ENCODE assay signal across 21 cellular contexts in genomic region chr4:4472344-4472958, GRCh38.
A peak's percentile ranks its signal among the peaks of the same experiment; 100 is the strongest.
DNase-seq lines count a peak whose midpoint lies in the region; ATAC-seq, FAIRE-seq and TF ChIP-seq lines count a peak whose summit lies in the region.
"Had no signal": no experiment of that assay in that cellular context is flagged by ENCODE, and none has a peak within 500 bp of the region (broad histone marks: within the 10 kb centered on the region; RNA-seq: fewer than 3 reads in every experiment).

No MANE protein-coding gene starts in this region.

- no peaks in the 10 kb centered on the region for H3K4me1 ChIP-seq in mammary epithelial cell (ENCODE audit: insufficient read depth, low read length)
- H3K4me1 ChIP-seq in K562 (replicated peaks in 1 of 2; ENCODE audit: control insufficient read depth in 2 of 2, insufficient read depth in 2 of 2, low read length in 2 of 2), result no peaks in the 10 kb centered on the region

- H3K4me3 Mint-ChIP-seq in MCF 10A (ENCODE audit: unreplicated experiment), result no peak overlapping the region
- H3K4me3 Mint-ChIP-seq: CD4-positive, alpha-beta T cell; H9 had no signal

- BruUV-seq in MCF 10A (replicated peaks; lab: Mats Ljungman, UMichigan) (no TSS peak), mammary epithelial cell (replicated peaks; lab: Mats Ljungman, UMichigan) (no TSS peak), K562 (replicated peaks; lab: Mats Ljungman, UMichigan) (no TSS peak)

- in situ Hi-C loops in mammary epithelial cell (cut with MboI; ENCODE audit: low sequenced_read_pairs in 2 of 2) (no loop called here), K562 (cut with MboI) (no loop called here)

- H3K27ac ChIP-seq in mammary epithelial cell (ENCODE audit: insufficient read depth, low read depth, low read length) (no peak overlapping the region), K562 (ENCODE audit: extremely low read depth, low read depth, low read length) (no peak overlapping the region)
- H3K27ac ChIP-seq: 22Rv1; BLaER1 treated with 17β-estradiol and CSF1 and Interleukin-3, amounts not matched to agents 10 nM and 100 nM had no signal

- H3K27me3 Mint-ChIP-seq in MCF 10A (ENCODE audit: insufficient read depth, unreplicated experiment), result no peaks in the 10 kb centered on the region
- H3K27me3 Mint-ChIP-seq: CD4-positive, alpha-beta T cell had no signal

- TF ChIP-seq RAD21 in K562 (CRISPR knock-in tag; conservative IDR thresholded peaks at IDR 0.05 in 1 of 2, IDR thresholded peaks at IDR 0.05 in 1 of 2), result no peak

- CTCF ChIA-PET in MCF 10A (lab: Yijun Ruan, JAX), result interaction anchor here (1.0 to 1.2 kb wide), 3 partner anchors 16 to 47 kb away, joined by 4 read pairs; no protein-coding TSS in a partner anchor
- CTCF ChIA-PET in mammary epithelial cell (lab: Charles Lee; ENCODE audit: low non-redundant PET), result no interaction called here
- CTCF ChIA-PET in K562 (lab: Yijun Ruan, JAX; ENCODE audit: low intra/inter-chr PET ratio), result no interaction called here

- TF ChIP-seq EP300 in K562 (IDR thresholded peaks at IDR 0.05; ENCODE audit: low read length), result no peak

- peak; percentile 11 for FAIRE-seq in K562 (lab: Jason Lieb, UNC)

- DNase-seq in MCF 10A (ENCODE audit: unreplicated experiment) (no peak), mammary epithelial cell (no peak), K562 (ENCODE audit: extremely low read depth in 1 of 4, low spot score in 3 of 4) (no peak), foreskin melanocyte (peak; percentile 15), AG08396 (ENCODE audit: low spot score) (no peak), SKM-1 (lab: John Stamatoyannopoulos, UW; ENCODE audit: unreplicated experiment) (no peak)
- DNase-seq in activated CD4-positive, alpha-beta T cell treated with anti-CD3 and anti-CD28 coated beads for 4 hours, result no peak
- DNase-seq: CD4-positive, alpha-beta T cell; COR-L47; DMS53; H9; Kasumi-1; MG63; NCI-H1105 treated with DMSO at 0.1 percent for 48 hours; NCI-H2029; NCI-H446 treated with DMSO at 0.1 percent for 48 hours; NCI-H526; RPMI8226; SHP77 had no signal

- H3K79me2 ChIP-seq in mammary epithelial cell (ENCODE audit: insufficient read depth, low read length), result peaks cover 23% of the 10 kb centered on the region
- H3K79me2 ChIP-seq in K562 (ENCODE audit: control insufficient read depth, insufficient read depth, low read length), result no peaks in the 10 kb centered on the region

- H3K4me1 Mint-ChIP-seq in MCF 10A (ENCODE audit: insufficient read depth, unreplicated experiment), result peaks cover 24% of the 10 kb centered on the region

- no peak for TF ChIP-seq POLR2A in K562 (conservative IDR thresholded peaks at IDR 0.05)

- peaks cover 3% of the 10 kb centered on the region for H4K20me1 ChIP-seq in mammary epithelial cell (ENCODE audit: insufficient read depth, low read length)
- H4K20me1 ChIP-seq in K562 (replicated peaks; ENCODE audit: control insufficient read depth, insufficient read depth, low read length), result peaks cover 14% of the 10 kb centered on the region

- H3K4me3 ChIP-seq in mammary epithelial cell (replicated peaks in 1 of 3; ENCODE audit: insufficient read depth in 1 of 3, low read depth in 2 of 3, low read length in 3 of 3) (no peak overlapping the region), K562 (no peak overlapping the region)
- H3K4me3 ChIP-seq: BLaER1 treated with 17β-estradiol and CSF1 and Interleukin-3, amounts not matched to agents 10 nM and 100 nM; MG63 had no signal

- H3K9ac ChIP-seq in mammary epithelial cell (ENCODE audit: insufficient read depth, low read length), result no peak overlapping the region
- H3K9ac ChIP-seq in K562 (ENCODE audit: insufficient read depth in 1 of 2, low read depth in 2 of 2, low read length in 2 of 2), result no peak overlapping the region
- H3K9ac ChIP-seq: BLaER1 treated with 17β-estradiol and CSF1 and Interleukin-3, amounts not matched to agents 10 nM and 100 nM had no signal

- no peaks in the 10 kb centered on the region for H3K9me1 ChIP-seq in K562 (ENCODE audit: control insufficient read depth, insufficient read depth, low read length)

- H3K27me3 ChIP-seq in mammary epithelial cell (ENCODE audit: insufficient read depth, low read length), result no peaks in the 10 kb centered on the region
- no peaks in the 10 kb centered on the region for H3K27me3 ChIP-seq in K562 (ENCODE audit: control insufficient read depth in 2 of 2, insufficient read depth in 2 of 2, low read length in 2 of 2)
- H3K27me3 ChIP-seq: BLaER1 treated with 17β-estradiol and CSF1 and Interleukin-3, amounts not matched to agents 10 nM and 100 nM; MG63 had no signal

- ATAC-seq in K562, result no peak

- no peak overlapping the region for H2AFZ ChIP-seq in mammary epithelial cell (ENCODE audit: low read depth, low read length)
- H2AFZ ChIP-seq in K562 (ENCODE audit: low read depth, low read length), result no peak overlapping the region

- peaks cover 6% of the 10 kb centered on the region for H3K36me3 ChIP-seq in mammary epithelial cell (ENCODE audit: insufficient read depth, low read length)
- H3K36me3 ChIP-seq in K562 (ENCODE audit: control insufficient read depth, insufficient read depth, low read length), result peaks cover 30% of the 10 kb centered on the region; the same call in 2 of the 3 replicates

- H3K4me2 ChIP-seq in mammary epithelial cell (ENCODE audit: insufficient read depth, low read depth, low read length), result no peak overlapping the region
- no peak overlapping the region for H3K4me2 ChIP-seq in K562 (ENCODE audit: insufficient read depth, low read length)
- H3K4me2 ChIP-seq: BLaER1 treated with 17β-estradiol and CSF1 and Interleukin-3, amounts not matched to agents 10 nM and 100 nM had no signal

- H3K36me3 Mint-ChIP-seq in MCF 10A (ENCODE audit: insufficient read depth, unreplicated experiment), result peaks cover 14% of the 10 kb centered on the region

- H3K9me3 ChIP-seq in mammary epithelial cell (replicated peaks; ENCODE audit: insufficient read depth, low read length) (no peaks in the 10 kb centered on the region), K562 (replicated peaks; ENCODE audit: control insufficient read depth, insufficient read depth, low read depth, low read length) (no peaks in the 10 kb centered on the region)
- H3K9me3 ChIP-seq: MG63 had no signal

- POLR2A ChIA-PET in MCF 10A (lab: Yijun Ruan, JAX), result interaction anchor here (1.0 kb wide), 1 partner anchor 9 kb away, joined by 3 read pairs; no protein-coding TSS in a partner anchor
- POLR2A ChIA-PET in K562 (lab: Yijun Ruan, JAX), result no interaction called here

- intact Hi-C loops in MCF 10A (cut with micrococcal nuclease), result no loop called here
- intact Hi-C loops in mammary epithelial cell (cut with micrococcal nuclease), result no loop called here
- intact Hi-C loops in K562 (cut with micrococcal nuclease), result no loop called here

- TF ChIP-seq CTCF in MCF 10A (IDR thresholded peaks at IDR 0.05; ENCODE audit: unreplicated experiment), result no peak
- TF ChIP-seq CTCF in mammary epithelial cell (conservative IDR thresholded peaks at IDR 0.05 in 1 of 2, IDR thresholded peaks at IDR 0.05 in 1 of 2; ENCODE audit: extremely low read depth in 1 of 2, insufficient read depth in 1 of 2, low read depth in 1 of 2, low read length in 2 of 2), result no peak
- TF ChIP-seq CTCF in K562 (IDR thresholded peaks at IDR 0.05 in 2 of 3, conservative IDR thresholded peaks at IDR 0.05 in 1 of 3; ENCODE audit: insufficient read depth in 2 of 3, low read depth in 1 of 3, low read length in 3 of 3), result no peak

- dilution Hi-C loops in mammary epithelial cell (cut with HindIII; ENCODE audit: low sequenced_read_pairs), result no loop called here

- peak overlapping the region; percentile 16 for H3K27ac Mint-ChIP-seq in MCF 10A (ENCODE audit: low read depth, unreplicated experiment)
- H3K27ac Mint-ChIP-seq: CD4-positive, alpha-beta T cell; H9 had no signal

- no peaks in the 10 kb centered on the region for H3K9me3 Mint-ChIP-seq in MCF 10A (ENCODE audit: unreplicated experiment)
- H3K9me3 Mint-ChIP-seq: CD4-positive, alpha-beta T cell; H9 had no signal

- 90% methylated on average over 8 of the region's 8 CpGs for WGBS in mammary epithelial cell (ENCODE audit: low coverage, missing lambda C conversion rate)
- WGBS in K562 (ENCODE audit: insufficient coverage, low coverage, missing lambda C conversion rate), result 74% methylated on average over 8 of the region's 8 CpGs

TF ChIP-seq in K562, 482 proteins besides CTCF, POLR2A, EP300 and RAD21 (continues in another document):
- TF ChIP-seq THRAP3 (IDR thresholded peaks at IDR 0.05; ENCODE audit: borderline replicate concordance), result no peak
- no peak for TF ChIP-seq ETV6 (IDR thresholded peaks at IDR 0.05; ENCODE audit: borderline replicate concordance in 1 of 2, low read depth in 2 of 2, low read length in 1 of 2)
- TF ChIP-seq ETV6 (CRISPR knock-in tag; IDR thresholded peaks at IDR 0.05; ENCODE audit: borderline replicate concordance), result no peak
- no peak for TF ChIP-seq ZNF239 (CRISPR knock-in tag; IDR thresholded peaks at IDR 0.05)
- no peak for TF ChIP-seq PCBP1 (IDR thresholded peaks at IDR 0.05; ENCODE audit: low read depth, low read length, poor library complexity, severe bottlenecking)
- no peak for TF ChIP-seq SRSF7 (optimal IDR thresholded peaks at IDR 0.05; ENCODE audit: low read depth, low read length)
- TF ChIP-seq ZBTB17 (CRISPR knock-in tag; IDR thresholded peaks at IDR 0.05), result no peak
- TF ChIP-seq ZNF717 (CRISPR knock-in tag; IDR thresholded peaks at IDR 0.05), result no peak
- TF ChIP-seq KHSRP (IDR thresholded peaks at IDR 0.05), result no peak
- TF ChIP-seq HOMEZ (CRISPR knock-in tag; IDR thresholded peaks at IDR 0.05), result no peak
- no peak for TF ChIP-seq BRF2 (IDR thresholded peaks at IDR 0.05; ENCODE audit: borderline replicate concordance, insufficient read depth, insufficient read length)
